Comparison of ENCODE assay signal across 23 cellular contexts in the genomic region with DNA sequence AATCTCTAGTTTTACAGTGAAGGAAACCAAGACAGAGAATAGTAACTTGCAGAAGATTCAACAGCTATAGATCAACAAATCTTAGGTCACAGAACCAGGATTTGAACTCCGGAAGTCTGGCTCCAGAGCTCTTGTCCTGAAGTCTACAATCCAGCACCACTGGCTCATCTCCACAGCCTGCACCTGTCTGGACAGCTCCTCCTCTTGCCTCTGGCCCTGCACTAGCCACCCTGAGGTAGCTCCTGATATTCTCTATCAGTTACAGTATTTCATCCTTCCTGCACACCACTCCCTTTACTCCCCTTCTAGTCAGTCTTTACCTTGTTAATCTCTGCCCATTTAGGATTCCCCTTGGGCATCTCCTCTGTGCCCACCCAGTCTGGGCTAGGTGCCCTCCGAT. TPM values are rescaled to one million over a fixed set of nuclear protein-coding genes. Genes with fewer than 3 reads are reported as not detected.
"Had no signal": no experiment of that assay in that cellular context is flagged by ENCODE, and none has a peak within 500 bp of the region (broad histone marks: within the 10 kb centered on the region; RNA-seq: fewer than 3 reads in every experiment).

No MANE protein-coding gene starts in this region.

- H3K4me3 ChIP-seq: esophagus muscularis mucosa, testis, transverse colon had no signal

- DNase-seq: activated CD4-positive, alpha-beta T cell treated with anti-CD3 and anti-CD28 coated beads, Interleukin-2, amount 50 U/mL, for 1 hour; activated CD8-positive, alpha-beta memory T cell treated with anti-CD3 and anti-CD28 coated beads, Interleukin-2, amount 10 ng/mL, durations not matched to agents 7 days and 5 days; activated CD8-positive, alpha-beta T cell treated with anti-CD3 and anti-CD28 coated beads, Interleukin-2, amount 10 ng/mL, durations not matched to agents 7 days and 5 days; activated naive CD8-positive, alpha-beta T cell treated with anti-CD3 and anti-CD28 coated beads, Interleukin-2, amount 50 U/mL, for 24 hours; activated T-cell treated with anti-CD3 and anti-CD28 coated beads, Interleukin-2, amount 50 U/mL, for 48 hours; amygdala; caudate nucleus; cortex of kidney; glutamatergic neuron; naive thymus-derived CD8-positive, alpha-beta T cell; nucleus accumbens; stimulated activated CD4-positive, alpha-beta T cell treated with anti-CD3 and anti-CD28 coated beads, Interleukin-15, amount 100 ng/mL, for 24 hours; stimulated activated CD4-positive, alpha-beta T cell treated with anti-CD3 and anti-CD28 coated beads, Interleukin-2, amount 100 ng/mL, for 24 hours; stimulated activated naive CD4-positive, alpha-beta T cell; T-helper 17 cell; testis; transverse colon had no signal

- H3K27ac ChIP-seq: parathyroid adenoma, right atrium auricular region, testis had no signal

- H3K9me3 ChIP-seq: esophagus muscularis mucosa, right atrium auricular region, testis, transverse colon had no signal

- H3K27me3 ChIP-seq: esophagus muscularis mucosa, right atrium auricular region, testis, transverse colon had no signal

- H3K4me1 ChIP-seq: parathyroid adenoma, testis had no signal

- ATAC-seq: activated CD8-positive, alpha-beta memory T cell treated with anti-CD3 and anti-CD28 coated beads, Interleukin-2, amount 10 ng/mL, durations not matched to agents 7 days and 5 days; activated CD8-positive, alpha-beta T cell treated with anti-CD3 and anti-CD28 coated beads, Interleukin-2, amount 10 ng/mL, durations not matched to agents 7 days and 5 days; activated naive CD8-positive, alpha-beta T cell treated with anti-CD3 and anti-CD28 coated beads, Interleukin-2, amount 50 U/mL, for 24 hours; naive thymus-derived CD8-positive, alpha-beta T cell; T-helper 17 cell; WTC11 had no signal

- H3K36me3 ChIP-seq: esophagus muscularis mucosa, right atrium auricular region, transverse colon had no signal

RNA-seq across cellular contexts. Expression of a gene that starts 58.1 kb away (rescaled TPM):
- total RNA-seq: activated CD8-positive, alpha-beta memory T cell treated with anti-CD3 and anti-CD28 coated beads, Interleukin-2, amount 10 ng/mL, durations not matched to agents 7 days and 5 days; activated CD8-positive, alpha-beta T cell treated with anti-CD3 and anti-CD28 coated beads, Interleukin-2, amount 10 ng/mL, durations not matched to agents 7 days and 5 days; activated T-helper 2 cell treated with anti-CD3 and anti-CD28 coated beads, Interferon-gamma antibody, Interleukin-2, Interleukin-4, amounts not matched to agents 10 μg/mL and 5 μg/mL and 100 μg/mL, durations not matched to agents 14 hours and 24 hours and 36 hours; naive thymus-derived CD8-positive, alpha-beta T cell; neural crest cell; T-helper 17 cell had no signal
